Comparison of ENCODE assay signal across 1 cellular context in genomic region chr7:159065151-159065550, GRCh38.
TF ChIP-seq lines count a peak whose summit lies in the region.

No MANE protein-coding gene starts in this region.

TF ChIP-seq in K562, 482 proteins besides CTCF, POLR2A, EP300 and RAD21 (continued from another document):
- TF ChIP-seq SFPQ (IDR thresholded peaks at IDR 0.05; ENCODE audit: low read depth, low read length), result no peak
- TF ChIP-seq MTF1 (CRISPR knock-in tag; IDR thresholded peaks at IDR 0.05; ENCODE audit: borderline replicate concordance), result no peak
TF ChIP-seq in K562: peak in this region for 0.
